In genomic region chr20:55685848-55686247, GRCh38 we compare ENCODE assay signal across 8 cellular contexts.
"Had no signal": no experiment of that assay in that cellular context is flagged by ENCODE, and none has a peak within 500 bp of the region (broad histone marks: within the 10 kb centered on the region; RNA-seq: fewer than 3 reads in every experiment).

No MANE protein-coding gene starts in this region.

- H3K4me3 Mint-ChIP-seq: GM23338, H9 had no signal

- H3K4me2 ChIP-seq: GM23338 had no signal

- DNase-seq: H9, HCEC 1CT, IMR-90 had no signal

- H2AFZ ChIP-seq: GM23338 had no signal

- ATAC-seq: GM23338, K562 had no signal

- H3K27ac Mint-ChIP-seq: GM23338, H9 had no signal

- H3K4me1 Mint-ChIP-seq: GM23338 had no signal

- FAIRE-seq: H1, H54, K562 had no signal

- H3K4me3 ChIP-seq: GM23338, K562 had no signal

- H3K9me3 Mint-ChIP-seq: H9 had no signal

- H3K27ac ChIP-seq: HL-60 had no signal
